1 cellular context compared by ENCODE assay signal in the genomic region with DNA sequence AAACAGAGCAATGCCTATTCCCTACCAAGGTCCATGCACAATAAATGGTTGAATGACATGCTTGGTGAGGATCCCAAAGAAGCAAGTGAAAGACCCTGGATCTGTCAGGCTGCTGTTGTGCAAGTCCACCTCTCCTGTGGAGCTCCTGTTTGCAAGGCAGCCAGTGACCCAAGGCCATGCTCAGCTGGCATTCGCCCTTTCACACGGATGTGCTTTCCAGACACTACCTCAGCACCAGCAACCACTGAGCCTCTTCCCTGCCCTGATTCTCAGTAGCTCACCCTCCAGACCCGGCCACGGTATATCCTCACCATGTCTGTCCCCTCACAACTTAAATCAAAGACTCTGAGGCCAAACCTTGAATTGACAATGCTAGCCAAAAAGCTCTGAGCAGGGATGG.
A peak's percentile ranks its signal among the peaks of the same experiment; 100 is the strongest.
TF ChIP-seq lines count a peak whose summit lies in the region.

No MANE protein-coding gene starts in this region.

TF ChIP-seq in HepG2, 621 proteins besides CTCF, POLR2A, EP300 and RAD21 (continues in another document):
- TF ChIP-seq BHLHE40 (IDR thresholded peaks at IDR 0.05; ENCODE audit: low read length) (no peak), HDAC6 (IDR thresholded peaks at IDR 0.05; ENCODE audit: low read depth, low read length) (no peak), ZNF251 (CRISPR knock-in tag; IDR thresholded peaks at IDR 0.05) (no peak), LRRFIP1 (CRISPR knock-in tag; conservative IDR thresholded peaks at IDR 0.05) (no peak), KDM1A (CRISPR knock-in tag; IDR thresholded peaks at IDR 0.05) (no peak), ZNF33A (CRISPR knock-in tag; IDR thresholded peaks at IDR 0.05; ENCODE audit: borderline replicate concordance) (no peak), ZNF292 (CRISPR knock-in tag; IDR thresholded peaks at IDR 0.05; ENCODE audit: borderline replicate concordance, low read depth) (peak; percentile 86; the same call in 1 of the 2 replicates), NCOA5 (CRISPR knock-in tag; IDR thresholded peaks at IDR 0.05) (no peak), ZNF792 (CRISPR knock-in tag; IDR thresholded peaks at IDR 0.05) (no peak), IRF2 (CRISPR knock-in tag; IDR thresholded peaks at IDR 0.05) (no peak), ZNF224 (CRISPR knock-in tag; IDR thresholded peaks at IDR 0.05) (no peak), HNF4A (CRISPR knock-in tag; IDR thresholded peaks at IDR 0.05) (peak; percentile 23; the same call in 1 of the 2 replicates), FIP1L1 (IDR thresholded peaks at IDR 0.05; ENCODE audit: borderline replicate concordance, insufficient read depth, low read depth, low read length) (no peak), ZNF124 (CRISPR knock-in tag; IDR thresholded peaks at IDR 0.05) (no peak), ZNF747 (CRISPR knock-in tag; IDR thresholded peaks at IDR 0.05; ENCODE audit: borderline replicate concordance) (no peak), HNF4G (IDR thresholded peaks at IDR 0.05; ENCODE audit: borderline replicate concordance, low read depth, low read length) (no peak), HNF4G (CRISPR knock-in tag; IDR thresholded peaks at IDR 0.05; ENCODE audit: borderline replicate concordance, low read depth) (no peak), AFF4 (CRISPR knock-in tag; IDR thresholded peaks at IDR 0.05) (no peak), TCF12 (IDR thresholded peaks at IDR 0.05) (no peak), TCF12 (CRISPR knock-in tag; IDR thresholded peaks at IDR 0.05) (no peak), NONO (IDR thresholded peaks at IDR 0.05) (no peak), NONO (CRISPR knock-in tag; conservative IDR thresholded peaks at IDR 0.05) (no peak), DDIT3 (CRISPR knock-in tag; IDR thresholded peaks at IDR 0.05) (no peak), XRCC5 (optimal IDR thresholded peaks at IDR 0.05; ENCODE audit: low read length) (no peak), ZFP82 (CRISPR knock-in tag; IDR thresholded peaks at IDR 0.05; ENCODE audit: borderline replicate concordance) (no peak), MAFG (CRISPR knock-in tag; IDR thresholded peaks at IDR 0.05) (no peak), ZMAT5 (CRISPR knock-in tag; IDR thresholded peaks at IDR 0.05; ENCODE audit: borderline replicate concordance, low read depth) (no peak), BCL6 (CRISPR knock-in tag; IDR thresholded peaks at IDR 0.05) (peak; percentile 89), ARNT2 (CRISPR knock-in tag; IDR thresholded peaks at IDR 0.05; ENCODE audit: low read depth) (no peak), HNRNPL (IDR thresholded peaks at IDR 0.05; ENCODE audit: low read depth, low read length) (no peak), CSRNP1 (CRISPR knock-in tag; IDR thresholded peaks at IDR 0.05) (no peak), CHCHD3 (CRISPR knock-in tag; IDR thresholded peaks at IDR 0.05) (no peak), RBFOX2 (IDR thresholded peaks at IDR 0.05; ENCODE audit: low read depth, low read length) (no peak), TEAD2 (CRISPR knock-in tag; IDR thresholded peaks at IDR 0.05) (no peak), TRIM24 (CRISPR knock-in tag; IDR thresholded peaks at IDR 0.05) (no peak), NR2F6 (IDR thresholded peaks at IDR 0.05) (no peak), NR2F6 (CRISPR knock-in tag; IDR thresholded peaks at IDR 0.05) (0 out of 2 replicates have a peak, but pooled peaks have one; percentile 27), ARNTL (CRISPR knock-in tag; IDR thresholded peaks at IDR 0.05) (no peak), EHMT2 (IDR thresholded peaks at IDR 0.05; ENCODE audit: borderline replicate concordance, low read depth, low read length) (no peak), SAFB2 (CRISPR knock-in tag; IDR thresholded peaks at IDR 0.05; ENCODE audit: borderline replicate concordance, low read depth) (no peak), IKZF4 (CRISPR knock-in tag; IDR thresholded peaks at IDR 0.05; ENCODE audit: borderline replicate concordance, low read depth, not compliant biosample characterization) (no peak), KMT2B (CRISPR knock-in tag; IDR thresholded peaks at IDR 0.05) (0 out of 2 replicates have a peak, but pooled peaks have one; percentile 28), ELF3 (CRISPR knock-in tag; IDR thresholded peaks at IDR 0.05) (no peak), BRD4 (CRISPR knock-in tag; IDR thresholded peaks at IDR 0.05) (no peak), SRSF4 (IDR thresholded peaks at IDR 0.05; ENCODE audit: low read depth, low read length, poor library complexity, severe bottlenecking) (no peak)
- TF ChIP-seq, protein P1, sequence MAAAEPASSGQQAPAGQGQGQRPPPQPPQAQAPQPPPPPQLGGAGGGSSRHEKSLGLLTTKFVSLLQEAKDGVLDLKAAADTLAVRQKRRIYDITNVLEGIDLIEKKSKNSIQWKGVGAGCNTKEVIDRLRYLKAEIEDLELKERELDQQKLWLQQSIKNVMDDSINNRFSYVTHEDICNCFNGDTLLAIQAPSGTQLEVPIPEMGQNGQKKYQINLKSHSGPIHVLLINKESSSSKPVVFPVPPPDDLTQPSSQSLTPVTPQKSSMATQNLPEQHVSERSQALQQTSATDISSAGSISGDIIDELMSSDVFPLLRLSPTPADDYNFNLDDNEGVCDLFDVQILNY (CRISPR knock-in tag; conservative IDR thresholded peaks at IDR 0.05): no peak
- TF ChIP-seq, protein P2, sequence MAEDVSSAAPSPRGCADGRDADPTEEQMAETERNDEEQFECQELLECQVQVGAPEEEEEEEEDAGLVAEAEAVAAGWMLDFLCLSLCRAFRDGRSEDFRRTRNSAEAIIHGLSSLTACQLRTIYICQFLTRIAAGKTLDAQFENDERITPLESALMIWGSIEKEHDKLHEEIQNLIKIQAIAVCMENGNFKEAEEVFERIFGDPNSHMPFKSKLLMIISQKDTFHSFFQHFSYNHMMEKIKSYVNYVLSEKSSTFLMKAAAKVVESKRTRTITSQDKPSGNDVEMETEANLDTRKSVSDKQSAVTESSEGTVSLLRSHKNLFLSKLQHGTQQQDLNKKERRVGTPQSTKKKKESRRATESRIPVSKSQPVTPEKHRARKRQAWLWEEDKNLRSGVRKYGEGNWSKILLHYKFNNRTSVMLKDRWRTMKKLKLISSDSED (CRISPR knock-in tag; IDR thresholded peaks at IDR 0.05): no peak
- TF ChIP-seq, protein P3, sequence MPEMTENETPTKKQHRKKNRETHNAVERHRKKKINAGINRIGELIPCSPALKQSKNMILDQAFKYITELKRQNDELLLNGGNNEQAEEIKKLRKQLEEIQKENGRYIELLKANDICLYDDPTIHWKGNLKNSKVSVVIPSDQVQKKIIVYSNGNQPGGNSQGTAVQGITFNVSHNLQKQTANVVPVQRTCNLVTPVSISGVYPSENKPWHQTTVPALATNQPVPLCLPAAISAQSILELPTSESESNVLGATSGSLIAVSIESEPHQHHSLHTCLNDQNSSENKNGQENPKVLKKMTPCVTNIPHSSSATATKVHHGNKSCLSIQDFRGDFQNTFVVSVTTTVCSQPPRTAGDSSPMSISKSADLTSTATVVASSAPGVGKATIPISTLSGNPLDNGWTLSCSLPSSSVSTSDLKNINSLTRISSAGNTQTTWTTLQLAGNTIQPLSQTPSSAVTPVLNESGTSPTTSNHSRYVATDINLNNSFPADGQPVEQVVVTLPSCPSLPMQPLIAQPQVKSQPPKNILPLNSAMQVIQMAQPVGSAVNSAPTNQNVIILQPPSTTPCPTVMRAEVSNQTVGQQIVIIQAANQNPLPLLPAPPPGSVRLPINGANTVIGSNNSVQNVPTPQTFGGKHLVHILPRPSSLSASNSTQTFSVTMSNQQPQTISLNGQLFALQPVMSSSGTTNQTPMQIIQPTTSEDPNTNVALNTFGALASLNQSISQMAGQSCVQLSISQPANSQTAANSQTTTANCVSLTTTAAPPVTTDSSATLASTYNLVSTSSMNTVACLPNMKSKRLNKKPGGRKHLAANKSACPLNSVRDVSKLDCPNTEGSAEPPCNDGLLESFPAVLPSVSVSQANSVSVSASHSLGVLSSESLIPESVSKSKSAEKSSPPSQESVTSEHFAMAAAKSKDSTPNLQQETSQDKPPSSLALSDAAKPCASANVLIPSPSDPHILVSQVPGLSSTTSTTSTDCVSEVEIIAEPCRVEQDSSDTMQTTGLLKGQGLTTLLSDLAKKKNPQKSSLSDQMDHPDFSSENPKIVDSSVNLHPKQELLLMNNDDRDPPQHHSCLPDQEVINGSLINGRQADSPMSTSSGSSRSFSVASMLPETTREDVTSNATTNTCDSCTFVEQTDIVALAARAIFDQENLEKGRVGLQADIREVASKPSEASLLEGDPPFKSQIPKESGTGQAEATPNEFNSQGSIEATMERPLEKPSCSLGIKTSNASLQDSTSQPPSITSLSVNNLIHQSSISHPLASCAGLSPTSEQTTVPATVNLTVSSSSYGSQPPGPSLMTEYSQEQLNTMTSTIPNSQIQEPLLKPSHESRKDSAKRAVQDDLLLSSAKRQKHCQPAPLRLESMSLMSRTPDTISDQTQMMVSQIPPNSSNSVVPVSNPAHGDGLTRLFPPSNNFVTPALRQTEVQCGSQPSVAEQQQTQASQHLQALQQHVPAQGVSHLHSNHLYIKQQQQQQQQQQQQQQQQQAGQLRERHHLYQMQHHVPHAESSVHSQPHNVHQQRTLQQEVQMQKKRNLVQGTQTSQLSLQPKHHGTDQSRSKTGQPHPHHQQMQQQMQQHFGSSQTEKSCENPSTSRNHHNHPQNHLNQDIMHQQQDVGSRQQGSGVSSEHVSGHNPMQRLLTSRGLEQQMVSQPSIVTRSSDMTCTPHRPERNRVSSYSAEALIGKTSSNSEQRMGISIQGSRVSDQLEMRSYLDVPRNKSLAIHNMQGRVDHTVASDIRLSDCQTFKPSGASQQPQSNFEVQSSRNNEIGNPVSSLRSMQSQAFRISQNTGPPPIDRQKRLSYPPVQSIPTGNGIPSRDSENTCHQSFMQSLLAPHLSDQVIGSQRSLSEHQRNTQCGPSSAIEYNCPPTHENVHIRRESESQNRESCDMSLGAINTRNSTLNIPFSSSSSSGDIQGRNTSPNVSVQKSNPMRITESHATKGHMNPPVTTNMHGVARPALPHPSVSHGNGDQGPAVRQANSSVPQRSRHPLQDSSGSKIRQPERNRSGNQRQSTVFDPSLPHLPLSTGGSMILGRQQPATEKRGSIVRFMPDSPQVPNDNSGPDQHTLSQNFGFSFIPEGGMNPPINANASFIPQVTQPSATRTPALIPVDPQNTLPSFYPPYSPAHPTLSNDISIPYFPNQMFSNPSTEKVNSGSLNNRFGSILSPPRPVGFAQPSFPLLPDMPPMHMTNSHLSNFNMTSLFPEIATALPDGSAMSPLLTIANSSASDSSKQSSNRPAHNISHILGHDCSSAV (CRISPR knock-in tag; IDR thresholded peaks at IDR 0.05; ENCODE audit: borderline replicate concordance): no peak
